11 cellular contexts compared by ENCODE assay signal in genomic region chr3:169667710-169668080, GRCh38. TPM values are rescaled to one million over a fixed set of nuclear protein-coding genes. Genes with fewer than 3 reads are reported as not detected.
A peak's percentile ranks its signal among the peaks of the same experiment; 100 is the strongest.
DNase-seq lines count a peak whose midpoint lies in the region; ATAC-seq and TF ChIP-seq lines count a peak whose summit lies in the region.
"Had no signal": no experiment of that assay in that cellular context is flagged by ENCODE, and none has a peak within 500 bp of the region (broad histone marks: within the 10 kb centered on the region; RNA-seq: fewer than 3 reads in every experiment).

No MANE protein-coding gene starts in this region.

- H3K9me2 ChIP-seq in PC-3 (replicated peaks; ENCODE audit: low read length), result no peaks in the 10 kb centered on the region

- no peaks in the 10 kb centered on the region for H3K27me3 Mint-ChIP-seq in Calu3 (ENCODE audit: unreplicated experiment)
- peaks cover 12% of the 10 kb centered on the region for H3K27me3 Mint-ChIP-seq in progenitor cell of endocrine pancreas

- BruUV-seq in Calu3 (replicated peaks; lab: Mats Ljungman, UMichigan) (no TSS peak), PC-3 (replicated peaks; lab: Mats Ljungman, UMichigan) (no TSS peak)

- DNase-seq in Calu3 (peak; percentile 5), PC-3 (no peak), fibroblast of the aortic adventitia (ENCODE audit: low read depth) (no peak), progenitor cell of endocrine pancreas (ENCODE audit: low spot score, unreplicated experiment) (no peak), cortex of kidney (lab: John Stamatoyannopoulos, UW) (no peak)
- DNase-seq: kidney glomerular epithelial cell, SW 1271 had no signal

- no peak for ATAC-seq in PC-3
- no peak for ATAC-seq in GM19324 (IDR thresholded peaks at IDR 0.05; ENCODE audit: low FRiP score, unreplicated experiment)
- no peak for ATAC-seq in GM18870 (IDR thresholded peaks at IDR 0.05; ENCODE audit: unreplicated experiment)

- H3K27ac Mint-ChIP-seq in Calu3 (ENCODE audit: unreplicated experiment), result peak overlapping the region; percentile 60
- H3K27ac Mint-ChIP-seq in progenitor cell of endocrine pancreas, result peak overlapping the region; percentile 97
- H3K27ac Mint-ChIP-seq: activated CD8-positive, alpha-beta T cell treated with anti-CD3 and anti-CD28 coated beads, Interleukin-2, amount 10 ng/mL, durations not matched to agents 7 days and 5 days had no signal

- no peaks in the 10 kb centered on the region for H3K36me3 ChIP-seq in PC-3 (ENCODE audit: low read depth, low read length)
- H3K36me3 ChIP-seq: prostate gland had no signal

- H3K79me2 ChIP-seq in PC-3 (ENCODE audit: low read length), result no peaks in the 10 kb centered on the region

- peak overlapping the region; percentile 94 for H3K4me2 ChIP-seq in PC-3 (ENCODE audit: low read length)

- H3K4me3 ChIP-seq in PC-3 (ENCODE audit: low read length) (peak overlapping the region; percentile 75), fibroblast of the aortic adventitia (ENCODE audit: low read depth, low read length) (peak overlapping the region; percentile 19)

- POLR2A ChIA-PET in PC-3 (lab: Charles Lee; ENCODE audit: unreplicated experiment), result no interaction called here

- no peak overlapping the region for H3K27ac ChIP-seq in PC-3 (ENCODE audit: low read length)

- peaks cover 62% of the 10 kb centered on the region for H3K36me3 Mint-ChIP-seq in Calu3 (ENCODE audit: insufficient read depth, unreplicated experiment)
- H3K36me3 Mint-ChIP-seq in progenitor cell of endocrine pancreas (ENCODE audit: insufficient read depth), result no peaks in the 10 kb centered on the region

- no peak for TF ChIP-seq CTCF in Calu3 (IDR thresholded peaks at IDR 0.05; ENCODE audit: unreplicated experiment)
- TF ChIP-seq CTCF in PC-3 (conservative IDR thresholded peaks at IDR 0.05; ENCODE audit: low read depth, low read length), result no peak
- no peak for TF ChIP-seq CTCF in fibroblast of the aortic adventitia (IDR thresholded peaks at IDR 0.05; ENCODE audit: insufficient read depth, low read length)
- no peak for TF ChIP-seq CTCF in progenitor cell of endocrine pancreas (IDR thresholded peaks at IDR 0.05; ENCODE audit: unreplicated experiment)

- H3K4me3 Mint-ChIP-seq in Calu3 (ENCODE audit: low read depth, unreplicated experiment) (peak overlapping the region; percentile 79), progenitor cell of endocrine pancreas (ENCODE audit: low read depth) (peak overlapping the region; percentile 85)

- CTCF ChIA-PET in Calu3 (lab: Charles Lee), result interaction anchor here (0.6 to 3.7 kb wide), 13 partner anchors 277 to 1221 kb away, joined by 3 to 66 read pairs (median 7); no protein-coding TSS in a partner anchor
- CTCF ChIA-PET in PC-3 (lab: Charles Lee), result interaction anchor here (0.6 to 2.5 kb wide), 3 partner anchors 105 to 560 kb away, joined by 3 to 33 read pairs (median 6); no protein-coding TSS in a partner anchor

- H3K9me3 ChIP-seq in PC-3 (ENCODE audit: low read length), result no peaks in the 10 kb centered on the region
- H3K9me3 ChIP-seq: prostate gland had no signal

- peaks cover 8% of the 10 kb centered on the region; the same call in 1 of the 2 replicates for H3K4me1 ChIP-seq in PC-3 (ENCODE audit: insufficient read depth, low read length)
- H3K4me1 ChIP-seq: prostate gland had no signal

- H3K9me3 Mint-ChIP-seq in Calu3 (ENCODE audit: low read depth, unreplicated experiment), result no peaks in the 10 kb centered on the region
- H3K9me3 Mint-ChIP-seq in progenitor cell of endocrine pancreas (ENCODE audit: low read depth), result no peaks in the 10 kb centered on the region

- H3K27me3 ChIP-seq in PC-3 (ENCODE audit: low read length), result no peaks in the 10 kb centered on the region

- intact Hi-C loops in Calu3 (cut with micrococcal nuclease; ENCODE audit: unreplicated experiment), result loop anchor here (2.0 to 5.0 kb wide), 8 partner anchors 77 to 797 kb away; no protein-coding TSS in a partner anchor
- intact Hi-C loops in PC-3 (cut with micrococcal nuclease), result loop anchor here (2.0 to 10.0 kb wide), 5 partner anchors 277 to 800 kb away; no protein-coding TSS in a partner anchor

- H2AFZ ChIP-seq in PC-3 (ENCODE audit: low read length), result peak overlapping the region; percentile 91

- H3K9ac ChIP-seq in PC-3 (ENCODE audit: low read length), result no peak overlapping the region

- H3K4me1 Mint-ChIP-seq in Calu3 (ENCODE audit: low read depth, unreplicated experiment), result peaks cover 30% of the 10 kb centered on the region
- H3K4me1 Mint-ChIP-seq in progenitor cell of endocrine pancreas (ENCODE audit: low read depth), result peaks cover 39% of the 10 kb centered on the region

- H3F3A ChIP-seq in PC-3 (ENCODE audit: low read length, unreplicated experiment), result no peaks in the 10 kb centered on the region

- H4K20me1 ChIP-seq in PC-3 (ENCODE audit: low read length), result no peaks in the 10 kb centered on the region

RNA-seq across cellular contexts. Expression of gene MECOM, which starts 4.2 kb away (rescaled TPM):
- total RNA-seq in Calu3 (2022) (137 and 139 TPM in 2 replicates), PC-3 (2014; rRNA removed) (10.0 and 11.4 TPM in 2 replicates), fibroblast of the aortic adventitia (ENCODE audit: low replicate concordance) (10.1 and 44.3 TPM in 2 replicates), progenitor cell of endocrine pancreas (186 and 195 TPM in 2 replicates)
- total RNA-seq: activated CD8-positive, alpha-beta T cell treated with anti-CD3 and anti-CD28 coated beads, Interleukin-2, amount 10 ng/mL, durations not matched to agents 7 days and 5 days had no signal
